ENCODE assay signal across 1 cellular context in the genomic region with DNA sequence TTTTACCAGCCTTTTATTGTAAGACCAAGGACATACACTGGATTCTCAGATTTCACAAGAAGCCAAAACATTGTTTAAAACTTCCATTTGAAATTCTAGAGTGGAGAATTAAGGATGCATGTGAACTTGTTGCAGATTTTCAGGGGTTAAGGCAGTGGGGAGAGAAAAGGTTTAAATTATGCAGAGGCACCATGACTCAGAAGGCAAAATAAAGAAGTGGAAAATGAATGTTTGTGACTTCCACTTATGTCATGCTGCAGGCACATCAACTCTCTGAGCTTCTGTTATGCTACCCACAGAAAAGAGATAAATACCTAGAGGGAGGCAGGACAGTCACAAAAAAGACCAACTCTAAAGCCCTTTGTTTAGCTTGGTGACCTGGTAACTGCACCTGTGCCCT.
TF ChIP-seq lines count a peak whose summit lies in the region.

No MANE protein-coding gene starts in this region.

TF ChIP-seq in GM23338, 12 proteins besides CTCF, POLR2A, EP300 and RAD21 (continued from another document):
- TF ChIP-seq, protein P1, sequence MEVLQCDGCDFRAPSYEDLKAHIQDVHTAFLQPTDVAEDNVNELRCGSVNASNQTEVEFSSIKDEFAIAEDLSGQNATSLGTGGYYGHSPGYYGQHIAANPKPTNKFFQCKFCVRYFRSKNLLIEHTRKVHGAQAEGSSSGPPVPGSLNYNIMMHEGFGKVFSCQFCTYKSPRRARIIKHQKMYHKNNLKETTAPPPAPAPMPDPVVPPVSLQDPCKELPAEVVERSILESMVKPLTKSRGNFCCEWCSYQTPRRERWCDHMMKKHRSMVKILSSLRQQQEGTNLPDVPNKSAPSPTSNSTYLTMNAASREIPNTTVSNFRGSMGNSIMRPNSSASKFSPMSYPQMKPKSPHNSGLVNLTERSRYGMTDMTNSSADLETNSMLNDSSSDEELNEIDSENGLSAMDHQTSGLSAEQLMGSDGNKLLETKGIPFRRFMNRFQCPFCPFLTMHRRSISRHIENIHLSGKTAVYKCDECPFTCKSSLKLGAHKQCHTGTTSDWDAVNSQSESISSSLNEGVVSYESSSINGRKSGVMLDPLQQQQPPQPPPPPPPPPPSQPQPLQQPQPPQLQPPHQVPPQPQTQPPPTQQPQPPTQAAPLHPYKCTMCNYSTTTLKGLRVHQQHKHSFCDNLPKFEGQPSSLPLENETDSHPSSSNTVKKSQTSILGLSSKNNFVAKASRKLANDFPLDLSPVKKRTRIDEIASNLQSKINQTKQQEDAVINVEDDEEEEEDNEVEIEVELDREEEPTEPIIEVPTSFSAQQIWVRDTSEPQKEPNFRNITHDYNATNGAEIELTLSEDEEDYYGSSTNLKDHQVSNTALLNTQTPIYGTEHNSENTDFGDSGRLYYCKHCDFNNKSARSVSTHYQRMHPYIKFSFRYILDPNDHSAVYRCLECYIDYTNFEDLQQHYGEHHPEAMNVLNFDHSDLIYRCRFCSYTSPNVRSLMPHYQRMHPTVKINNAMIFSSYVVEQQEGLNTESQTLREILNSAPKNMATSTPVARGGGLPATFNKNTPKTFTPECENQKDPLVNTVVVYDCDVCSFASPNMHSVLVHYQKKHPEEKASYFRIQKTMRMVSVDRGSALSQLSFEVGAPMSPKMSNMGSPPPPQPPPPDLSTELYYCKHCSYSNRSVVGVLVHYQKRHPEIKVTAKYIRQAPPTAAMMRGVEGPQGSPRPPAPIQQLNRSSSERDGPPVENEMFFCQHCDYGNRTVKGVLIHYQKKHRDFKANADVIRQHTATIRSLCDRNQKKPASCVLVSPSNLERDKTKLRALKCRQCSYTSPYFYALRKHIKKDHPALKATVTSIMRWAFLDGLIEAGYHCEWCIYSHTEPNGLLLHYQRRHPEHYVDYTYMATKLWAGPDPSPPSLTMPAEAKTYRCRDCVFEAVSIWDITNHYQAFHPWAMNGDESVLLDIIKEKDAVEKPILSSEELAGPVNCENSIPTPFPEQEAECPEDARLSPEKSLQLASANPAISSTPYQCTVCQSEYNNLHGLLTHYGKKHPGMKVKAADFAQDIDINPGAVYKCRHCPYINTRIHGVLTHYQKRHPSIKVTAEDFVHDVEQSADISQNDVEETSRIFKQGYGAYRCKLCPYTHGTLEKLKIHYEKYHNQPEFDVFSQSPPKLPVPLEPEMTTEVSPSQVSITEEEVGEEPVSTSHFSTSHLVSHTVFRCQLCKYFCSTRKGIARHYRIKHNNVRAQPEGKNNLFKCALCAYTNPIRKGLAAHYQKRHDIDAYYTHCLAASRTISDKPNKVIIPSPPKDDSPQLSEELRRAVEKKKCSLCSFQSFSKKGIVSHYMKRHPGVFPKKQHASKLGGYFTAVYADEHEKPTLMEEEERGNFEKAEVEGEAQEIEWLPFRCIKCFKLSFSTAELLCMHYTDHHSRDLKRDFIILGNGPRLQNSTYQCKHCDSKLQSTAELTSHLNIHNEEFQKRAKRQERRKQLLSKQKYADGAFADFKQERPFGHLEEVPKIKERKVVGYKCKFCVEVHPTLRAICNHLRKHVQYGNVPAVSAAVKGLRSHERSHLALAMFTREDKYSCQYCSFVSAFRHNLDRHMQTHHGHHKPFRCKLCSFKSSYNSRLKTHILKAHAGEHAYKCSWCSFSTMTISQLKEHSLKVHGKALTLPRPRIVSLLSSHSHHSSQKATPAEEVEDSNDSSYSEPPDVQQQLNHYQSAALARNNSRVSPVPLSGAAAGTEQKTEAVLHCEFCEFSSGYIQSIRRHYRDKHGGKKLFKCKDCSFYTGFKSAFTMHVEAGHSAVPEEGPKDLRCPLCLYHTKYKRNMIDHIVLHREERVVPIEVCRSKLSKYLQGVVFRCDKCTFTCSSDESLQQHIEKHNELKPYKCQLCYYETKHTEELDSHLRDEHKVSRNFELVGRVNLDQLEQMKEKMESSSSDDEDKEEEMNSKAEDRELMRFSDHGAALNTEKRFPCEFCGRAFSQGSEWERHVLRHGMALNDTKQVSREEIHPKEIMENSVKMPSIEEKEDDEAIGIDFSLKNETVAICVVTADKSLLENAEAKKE (CRISPR knock-in tag; IDR thresholded peaks at IDR 0.05) = no peak
- TF ChIP-seq EZH2phosphoT487 (IDR thresholded peaks at IDR 0.05; ENCODE audit: unreplicated experiment) = no peak
- no peak for TF ChIP-seq POLR2AphosphoS5 (IDR thresholded peaks at IDR 0.05; ENCODE audit: low read depth)
- no peak for TF ChIP-seq EZH2 (IDR thresholded peaks at IDR 0.05; ENCODE audit: low read depth, unreplicated experiment)
- TF ChIP-seq JUNB (IDR thresholded peaks at IDR 0.05; ENCODE audit: unreplicated experiment) = no peak
- no peak for TF ChIP-seq CREB1 (CRISPR knock-in tag; IDR thresholded peaks at IDR 0.05; ENCODE audit: low read depth)
- no peak for TF ChIP-seq ZNF114 (CRISPR knock-in tag; IDR thresholded peaks at IDR 0.05)
- TF ChIP-seq ZNF331 (CRISPR knock-in tag; IDR thresholded peaks at IDR 0.05; ENCODE audit: low read depth) = no peak
